13 cellular contexts compared by ENCODE assay signal in the genomic region with DNA sequence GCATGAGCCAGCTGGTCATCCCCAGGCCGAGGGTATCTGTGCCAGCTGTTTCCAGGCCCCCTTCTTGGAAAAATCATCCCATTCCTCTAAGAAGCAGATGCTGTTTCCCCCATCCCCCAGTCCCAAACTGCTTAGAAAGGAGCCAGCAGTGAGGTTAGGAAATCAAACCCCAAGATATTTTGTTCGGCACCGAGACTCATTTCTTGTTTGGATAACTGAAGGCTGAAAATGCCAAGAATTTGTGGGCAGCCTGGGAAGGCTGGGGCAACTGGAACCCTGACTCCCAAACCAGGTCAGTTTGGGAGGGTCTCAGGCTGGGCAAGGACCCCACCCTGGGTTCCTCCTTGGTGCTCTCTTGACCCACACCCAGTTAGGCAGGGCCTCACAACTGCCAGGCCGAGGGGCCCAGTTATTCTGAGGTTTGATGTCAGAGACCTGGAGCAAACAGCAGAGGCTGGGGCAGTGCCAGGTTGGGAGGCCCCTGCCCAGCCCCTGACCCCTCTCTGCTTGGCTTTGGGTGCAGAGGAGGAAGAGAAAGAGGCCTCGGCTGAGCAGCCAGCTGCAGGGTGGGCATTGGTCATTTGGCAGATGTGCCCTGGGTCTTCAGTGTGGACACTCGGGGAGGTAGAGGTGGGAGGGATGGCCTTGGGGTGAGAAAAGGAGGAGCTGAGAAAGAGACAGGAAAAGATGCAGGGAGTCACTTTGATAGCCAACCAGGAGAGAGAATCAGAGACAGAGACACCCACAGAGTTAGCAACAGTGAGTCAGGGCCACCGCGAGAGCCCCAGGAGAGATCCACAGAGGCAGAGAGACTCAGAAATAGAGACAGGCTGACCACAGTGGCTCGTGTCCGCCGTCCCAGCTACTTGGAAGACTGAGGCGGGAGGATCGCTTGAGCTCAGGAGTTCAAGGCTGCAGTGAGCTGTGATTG.
DNase-seq lines count a peak whose midpoint lies in the region; ATAC-seq lines count a peak whose summit lies in the region.
"Had no signal": no experiment of that assay in that cellular context is flagged by ENCODE, and none has a peak within 500 bp of the region (broad histone marks: within the 10 kb centered on the region; RNA-seq: fewer than 3 reads in every experiment).

No MANE protein-coding gene starts in this region.

- H3K9me3 ChIP-seq in adipocyte (ENCODE audit: control insufficient read depth, low read length), result no peaks in the 10 kb centered on the region
- no peaks in the 10 kb centered on the region for H3K9me3 ChIP-seq in subcutaneous abdominal adipose tissue (ENCODE audit: control insufficient read depth in 5 of 5, low read length in 5 of 5)
- H3K9me3 ChIP-seq: colonic mucosa, SJCRH30 had no signal

- ATAC-seq in HG03378 (IDR thresholded peaks at IDR 0.05; ENCODE audit: unreplicated experiment), result no peak

- H3K27me3 ChIP-seq in adipocyte (replicated peaks; ENCODE audit: control insufficient read depth, insufficient read depth, low read length) (no peaks in the 10 kb centered on the region), subcutaneous abdominal adipose tissue (ENCODE audit: control insufficient read depth in 5 of 5, insufficient read depth in 4 of 5, low read length in 5 of 5) (peaks cover 0 to 2% (median 0%) of the 10 kb centered on the region in 5 donors)
- H3K27me3 ChIP-seq: colonic mucosa, SJCRH30 had no signal

- H3K36me3 ChIP-seq in adipocyte (ENCODE audit: control insufficient read depth, insufficient read depth, low read length, severe bottlenecking) (no peaks in the 10 kb centered on the region), subcutaneous abdominal adipose tissue (ENCODE audit: control insufficient read depth in 5 of 5, insufficient read depth in 5 of 5, low read length in 5 of 5) (no peaks in the 10 kb centered on the region)
- H3K36me3 ChIP-seq: colonic mucosa, SJCRH30 had no signal

- H3K4me3 ChIP-seq in adipocyte (ENCODE audit: low read length) (peak overlapping the region; percentile 9), subcutaneous abdominal adipose tissue (ENCODE audit: low read depth in 1 of 5, low read length in 5 of 5) (peak overlapping the region in 1 of 5 donors; percentile 11)
- H3K4me3 ChIP-seq: colonic mucosa, SJCRH30 had no signal

- H3K27ac ChIP-seq in subcutaneous abdominal adipose tissue (ENCODE audit: low read depth, low read length), result peak overlapping the region; percentile 41
- H3K27ac ChIP-seq: colonic mucosa, SJCRH30 had no signal

- DNase-seq in GM04503 (ENCODE audit: low read depth), result peak; percentile 38
- peak; percentile 67 for DNase-seq in adipocyte (ENCODE audit: low read depth)
- DNase-seq in left kidney (ENCODE audit: low read depth, low spot score), result peak; percentile 12
- DNase-seq in amygdala (lab: John Stamatoyannopoulos, UW), result no peak
- DNase-seq in GF-D8 (lab: John Stamatoyannopoulos, UW), result no peak
- DNase-seq: colonic mucosa; KG1; NCI-H1930; NK-92 treated with Interleukin-12 subunit alpha and Interleukin-12 subunit beta, amount 100 ng/mL, for 24 hours; SJCRH30; stimulated activated naive CD4-positive, alpha-beta T cell treated with Interleukin-2 at 50 U/mL for 16 hours had no signal

- H3K9ac ChIP-seq in adipocyte (ENCODE audit: low read length) (peak overlapping the region; percentile 76), subcutaneous abdominal adipose tissue (ENCODE audit: low read length in 5 of 5) (peak overlapping the region in 1 of 5 donors; percentile 6)

- peaks cover 47% of the 10 kb centered on the region for H3K4me1 ChIP-seq in adipocyte (ENCODE audit: control insufficient read depth, insufficient read depth, low read length)
- peaks cover 5 to 61% (median 43%) of the 10 kb centered on the region in 5 donors for H3K4me1 ChIP-seq in subcutaneous abdominal adipose tissue (ENCODE audit: control insufficient read depth in 5 of 5, insufficient read depth in 5 of 5, low read length in 5 of 5)
- H3K4me1 ChIP-seq: colonic mucosa had no signal

Comparison
In these comparisons a context has a peak if more than half of its experiments do, and no peak if none do; other contexts are left out.
1. DNase-seq: peak in GM04503 (single experiment), adipocyte (single experiment) and left kidney (single experiment); none in amygdala (0 of 56) and GF-D8 (single experiment).